Comparison of ENCODE assay signal across 17 cellular contexts in genomic region chr12:42945927-42946326, GRCh38.
"Had no signal": no experiment of that assay in that cellular context is flagged by ENCODE, and none has a peak within 500 bp of the region (broad histone marks: within the 10 kb centered on the region; RNA-seq: fewer than 3 reads in every experiment).

No MANE protein-coding gene starts in this region.

- H3K27ac ChIP-seq: gastrocnemius medialis, heart right ventricle, neural progenitor cell, ovary, right atrium auricular region, stomach, thoracic aorta, transverse colon had no signal

- DNase-seq: effector memory CD4-positive, alpha-beta T cell; erythroblast; gastrocnemius medialis; heart right ventricle; islet precursor cell; midbrain; nucleus accumbens; ovary; small intestine; stimulated activated CD4-positive, alpha-beta T cell treated with anti-CD3 and anti-CD28 coated beads, Interleukin-12 subunit alpha, Interleukin-12 subunit beta, amount 100 ng/mL, for 4 hours; stimulated activated naive CD4-positive, alpha-beta T cell; stomach; substantia nigra; transverse colon had no signal
